In genomic region chr20:38260025-38260377, GRCh38 we compare ENCODE assay signal across 12 cellular contexts. TPM values are rescaled to one million over a fixed set of nuclear protein-coding genes. Genes with fewer than 3 reads are reported as not detected.
DNase-seq lines count a peak whose midpoint lies in the region; ATAC-seq and TF ChIP-seq lines count a peak whose summit lies in the region.
"Had no signal": no experiment of that assay in that cellular context is flagged by ENCODE, and none has a peak within 500 bp of the region (broad histone marks: within the 10 kb centered on the region; RNA-seq: fewer than 3 reads in every experiment).

No MANE protein-coding gene starts in this region.

- no peaks in the 10 kb centered on the region for H3K36me3 ChIP-seq in left lung
- no peaks in the 10 kb centered on the region for H3K36me3 ChIP-seq in spleen

- H3K27me3 ChIP-seq in dorsolateral prefrontal cortex (peaks cover 0 to 10% (median 0%) of the 10 kb centered on the region in 45 donors), left lung (peaks cover 7 to 47% of the 10 kb centered on the region in 2 donors), spleen (replicated peaks in 1 of 7) (peaks cover 0 to 49% (median 15%) of the 10 kb centered on the region in 7 donors)

- WGBS in spleen, 5 donors = 20 to 28% (median 25%) methylated on average over 5 of the region's 5 CpGs

- H3K4me3 ChIP-seq in HFF-Myc (replicated peaks; ENCODE audit: low read depth, low read length) (peak overlapping the region; percentile 22), dorsolateral prefrontal cortex (peak overlapping the region; percentile 29 to 90 (median 76)), left lung (peak overlapping the region in 1 of 2 donors; percentile 17), spleen (peak overlapping the region in 6 of 8 donors; percentile 4 to 50 (median 18))

- H3K27ac ChIP-seq in dorsolateral prefrontal cortex (peak overlapping the region; percentile 44 to 99 (median 97)), left lung (peak overlapping the region in 1 of 2 donors; percentile 75), spleen (peak overlapping the region in 6 of 8 donors; percentile 11 to 63 (median 58))

- DNase-seq in HFF-Myc (ENCODE audit: extremely low read depth, low read depth) (no peak), dorsolateral prefrontal cortex (peak in 1 of 10 donors; percentile 28), left lung (no peak), spleen (no peak), NCI-H1048 (lab: John Stamatoyannopoulos, UW) (no peak), NCI-H524 (lab: John Stamatoyannopoulos, UW) (no peak), NCI-H345 treated with DMSO at 0.1 percent for 48 hours (lab: John Stamatoyannopoulos, UW; ENCODE audit: unreplicated experiment) (no peak)
- DNase-seq: DND-41; NCI-H1417 treated with DMSO at 0.1 percent for 48 hours; stimulated activated CD4-positive, alpha-beta T cell treated with anti-CD3 and anti-CD28 coated beads, Interleukin-4, amount 100 ng/mL, for 4 hours had no signal

- H3K4me1 ChIP-seq in left lung = peaks cover 0 to 12% of the 10 kb centered on the region in 2 donors
- peaks cover 0 to 20% (median 4%) of the 10 kb centered on the region in 6 donors for H3K4me1 ChIP-seq in spleen

- ATAC-seq in left lung (peak; percentile 27), GM18867 (IDR thresholded peaks at IDR 0.05; ENCODE audit: unreplicated experiment) (no peak)

- TF ChIP-seq POLR2A in spleen (IDR thresholded peaks at IDR 0.05) = no peak

- intact Hi-C loops in dorsolateral prefrontal cortex (cut with DNase I) (loop anchor here (1.0 kb wide), 1 partner anchor 27 kb away; no protein-coding TSS in a partner anchor), left lung (cut with DNase I) (no loop called here), spleen (cut with DNase I; ENCODE audit: low total_unique reads) (no loop called here)

- no peaks in the 10 kb centered on the region for H3K9me3 ChIP-seq in left lung
- H3K9me3 ChIP-seq in spleen = no peaks in the 10 kb centered on the region

- no peak for TF ChIP-seq CTCF in HFF-Myc (IDR thresholded peaks at IDR 0.05; ENCODE audit: low read depth, low read length, missing control alignments)
- no peak for TF ChIP-seq CTCF in dorsolateral prefrontal cortex (IDR thresholded peaks at IDR 0.05 in 54 of 56, conservative IDR thresholded peaks at IDR 0.05 in 2 of 56; ENCODE audit: low read depth in 1 of 56, partially characterized antibody in 56 of 56)
- TF ChIP-seq CTCF in left lung (IDR thresholded peaks at IDR 0.05) = no peak
- TF ChIP-seq CTCF in spleen (IDR thresholded peaks at IDR 0.05 in 8 of 11, conservative IDR thresholded peaks at IDR 0.05 in 3 of 11) = no peak

RNA-seq across cellular contexts. Expression of gene KIAA1755, which starts 0.5 kb away (rescaled TPM):
- total RNA-seq in dorsolateral prefrontal cortex (100 to 1,000 TPM in 6 of 120 experiments, 10 to 100 TPM in 114; 19.2 to 129 (median 51.1) TPM), left lung (1 to 10 TPM; 2.6 TPM), spleen (1 to 10 TPM in 6 of 7 donors, under 1 TPM in 1; 0.51 to 5.3 (median 3.5) TPM)
- 1 to 10 TPM; 4.6 to 7.3 (median 4.8) TPM for polyA plus RNA-seq in spleen
- total RNA-seq: activated CD8-positive, alpha-beta memory T cell treated with anti-CD3 and anti-CD28 coated beads for 36 hours had no signal

RNA-seq across cellular contexts. Expression of gene BPI, which starts 44.0 kb away (rescaled TPM):
- total RNA-seq in dorsolateral prefrontal cortex (1 to 10 TPM in 4 of 120 experiments, under 1 TPM in 11, not detected in 105; 0.23 to 1.5 (median 0.42) TPM), left lung (under 1 TPM; 0.35 to 0.47 TPM), spleen (10 to 100 TPM in 3 of 7 donors, 1 to 10 TPM in 4; 3.1 to 49.4 (median 6.1) TPM)
- 1 to 10 TPM; 1.1 to 4.2 (median 2.3) TPM for polyA plus RNA-seq in spleen
- total RNA-seq: activated CD8-positive, alpha-beta memory T cell treated with anti-CD3 and anti-CD28 coated beads for 36 hours had no signal

Comparison
In these comparisons a context has a peak if more than half of its experiments do, and no peak if none do; other contexts are left out.
1. intact Hi-C loops: an anchor here in dorsolateral prefrontal cortex (1.0 kb wide); none called in left lung and spleen.